ENCODE assay signal across 16 cellular contexts in the genomic region with DNA sequence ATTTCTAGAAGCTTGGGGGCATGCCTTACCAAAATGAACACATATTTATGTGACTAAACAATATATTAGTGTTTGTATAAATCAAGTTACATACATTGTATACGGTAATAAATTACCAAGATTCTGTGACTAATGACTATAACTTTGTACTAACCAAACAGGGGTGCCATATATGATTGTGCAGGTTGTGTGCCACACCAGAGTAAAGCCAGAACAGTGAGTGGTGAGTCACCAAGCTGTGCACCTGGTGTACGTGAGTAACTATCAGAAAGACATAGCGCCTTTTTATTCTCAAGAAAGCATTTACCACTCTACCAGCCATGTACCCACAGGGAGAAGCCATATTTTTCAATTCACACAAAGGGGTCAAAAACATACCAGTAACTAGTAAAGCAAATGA.
"Had no signal": no experiment of that assay in that cellular context is flagged by ENCODE, and none has a peak within 500 bp of the region (broad histone marks: within the 10 kb centered on the region; RNA-seq: fewer than 3 reads in every experiment).

No MANE protein-coding gene starts in this region.

- H2AFZ ChIP-seq: hepatocyte, neural progenitor cell had no signal

- H3K4me3 ChIP-seq: esophagus muscularis mucosa, hepatocyte, lung, neural progenitor cell, ovary, right atrium auricular region had no signal

- H3K4me1 ChIP-seq: esophagus muscularis mucosa, neural progenitor cell, right atrium auricular region had no signal

- H3K79me2 ChIP-seq: hepatocyte had no signal

- H3K36me3 ChIP-seq: esophagus muscularis mucosa, neural progenitor cell, ovary, right atrium auricular region had no signal

- H3K27ac ChIP-seq: epithelial cell of prostate, esophagus muscularis mucosa, hepatocyte, neural progenitor cell, ovary, right atrium auricular region had no signal

- H3K9ac ChIP-seq: neural progenitor cell had no signal

- H3K4me2 ChIP-seq: hepatocyte, neural progenitor cell had no signal

- H3K9me3 ChIP-seq: esophagus muscularis mucosa, ovary, right atrium auricular region had no signal

- H3K27me3 ChIP-seq: esophagus muscularis mucosa, hepatocyte, neural progenitor cell, ovary, right atrium auricular region had no signal

- DNase-seq: effector memory CD4-positive, alpha-beta T cell; foreskin fibroblast; left colon; left ventricle myocardium superior; naive thymus-derived CD4-positive, alpha-beta T cell; nucleus accumbens; ovary; small intestine; stimulated activated CD4-positive, alpha-beta T cell treated with anti-CD3 and anti-CD28 coated beads, Interleukin-12 subunit alpha, Interleukin-12 subunit beta, amount 100 ng/mL, for 4 hours; stimulated activated naive CD4-positive, alpha-beta T cell treated with Interleukin-2 at 50 U/mL for 16 hours had no signal

- ATAC-seq: left colon; left ventricle myocardium superior; naive thymus-derived CD4-positive, alpha-beta T cell had no signal
